ENCODE assay signal across 17 cellular contexts in the genomic region with DNA sequence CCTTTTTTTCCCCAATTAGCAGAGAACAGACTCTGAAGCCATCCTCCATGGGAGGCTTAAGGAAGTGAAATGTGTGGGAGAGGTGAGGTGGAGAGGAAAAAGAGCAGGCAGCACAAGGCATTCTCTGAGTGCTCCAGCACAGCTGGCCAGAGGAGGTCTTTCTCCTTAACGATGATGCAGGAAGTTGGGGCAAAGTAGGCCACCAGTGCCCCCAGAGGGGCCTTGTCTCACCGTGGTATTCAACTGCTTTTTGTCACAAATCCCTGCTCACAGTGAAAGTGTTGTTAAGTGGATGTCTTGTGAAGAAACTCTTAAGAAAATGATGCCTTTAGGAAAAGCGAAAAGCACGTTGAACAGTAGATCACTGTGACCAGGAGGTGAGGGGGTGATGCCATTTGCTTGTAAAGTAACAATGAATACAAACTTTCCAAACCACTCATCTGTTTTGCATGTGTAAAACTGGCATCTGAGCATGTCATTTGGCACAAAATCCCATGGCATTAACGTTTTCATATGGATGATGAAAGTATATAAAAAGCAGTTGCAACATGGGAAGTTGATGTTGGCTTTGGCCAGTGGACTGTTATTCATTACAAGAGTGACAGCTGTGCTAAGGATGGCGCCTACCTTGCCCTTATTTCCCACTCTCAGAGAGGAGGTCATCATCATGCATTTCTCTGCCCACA. TPM values are rescaled to one million over a fixed set of nuclear protein-coding genes. Genes with fewer than 3 reads are reported as not detected.
DNase-seq lines count a peak whose midpoint lies in the region; ATAC-seq and TF ChIP-seq lines count a peak whose summit lies in the region.
"Had no signal": no experiment of that assay in that cellular context is flagged by ENCODE, and none has a peak within 500 bp of the region (broad histone marks: within the 10 kb centered on the region; RNA-seq: fewer than 3 reads in every experiment).

No MANE protein-coding gene starts in this region.

- H3K36me3 Mint-ChIP-seq in T-helper 17 cell (ENCODE audit: low read depth) = no peaks in the 10 kb centered on the region

- H3K4me3 Mint-ChIP-seq in T-helper 17 cell = no peak overlapping the region
- H3K4me3 Mint-ChIP-seq: activated naive CD4-positive, alpha-beta T cell treated with anti-CD3 and anti-CD28 coated beads for 36 hours had no signal

- H3K36me3 ChIP-seq in BLaER1 (no peaks in the 10 kb centered on the region), MG63 (no peaks in the 10 kb centered on the region), osteoblast (ENCODE audit: insufficient read depth, low read length) (no peaks in the 10 kb centered on the region)
- H3K36me3 ChIP-seq: uterus had no signal

- DNase-seq in MG63 (peak; percentile 45), cardiac fibroblast (ENCODE audit: low read depth in 2 of 2) (peak; percentile 46 to 64), osteoblast (ENCODE audit: insufficient read length, low spot score, missing footprints) (peak; percentile 19), GM13977 (ENCODE audit: low spot score) (no peak), SIG-M5 treated with dmso at 0.1 percent for 504 hours (lab: John Stamatoyannopoulos, UW; ENCODE audit: unreplicated experiment) (no peak), T-helper 17 cell (no peak), NOMO-1 treated with DMSO at 0.1 percent for 48 hours (lab: John Stamatoyannopoulos, UW; ENCODE audit: unreplicated experiment) (no peak)
- DNase-seq: activated CD4-positive, alpha-beta T cell treated with anti-CD3 and anti-CD28 coated beads for 4 hours; activated naive CD4-positive, alpha-beta T cell treated with anti-CD3 and anti-CD28 coated beads for 36 hours; body of pancreas; NCI-H1092 treated with DMSO at 0.1 percent for 48 hours; Right ventricle myocardium superior; stimulated activated naive CD4-positive, alpha-beta T cell; uterus had no signal

- peaks cover 39% of the 10 kb centered on the region for H3K9me3 ChIP-seq in BLaER1
- peaks cover 6% of the 10 kb centered on the region; the same call in 1 of the 2 replicates for H3K9me3 ChIP-seq in MG63
- H3K9me3 ChIP-seq in osteoblast (ENCODE audit: low read depth, low read length) = no peaks in the 10 kb centered on the region
- no peaks in the 10 kb centered on the region for H3K9me3 ChIP-seq in T-helper 17 cell (ENCODE audit: control insufficient read depth, low read length, poor library complexity, severe bottlenecking)
- H3K9me3 ChIP-seq: body of pancreas, uterus had no signal

- H3K4me1 ChIP-seq in BLaER1 (peaks cover 28% of the 10 kb centered on the region), osteoblast (ENCODE audit: insufficient read depth, low read length) (peaks cover 16% of the 10 kb centered on the region)
- H3K4me1 ChIP-seq: body of pancreas, parathyroid adenoma, uterus had no signal

- ATAC-seq in T-helper 17 cell = no peak
- ATAC-seq: body of pancreas, left lobe of liver had no signal

- H2AFZ ChIP-seq in osteoblast (ENCODE audit: low read length) = peak overlapping the region; percentile 16
- H2AFZ ChIP-seq: parathyroid adenoma had no signal

- H3K27me3 ChIP-seq in BLaER1 = no peaks in the 10 kb centered on the region
- no peaks in the 10 kb centered on the region for H3K27me3 ChIP-seq in MG63
- no peaks in the 10 kb centered on the region for H3K27me3 ChIP-seq in osteoblast (ENCODE audit: insufficient read depth, low read length)
- H3K27me3 ChIP-seq: body of pancreas, uterus had no signal

- H3K27ac Mint-ChIP-seq in T-helper 17 cell = no peak overlapping the region
- H3K27ac Mint-ChIP-seq: activated naive CD4-positive, alpha-beta T cell treated with anti-CD3 and anti-CD28 coated beads for 36 hours had no signal

- in situ Hi-C loops in GM13977 (cut with MboI; ENCODE audit: low pct_unique_long_range_greater_than_20kb, low sequenced_read_pairs, unreplicated experiment) = no loop called here

- H3K4me1 Mint-ChIP-seq in T-helper 17 cell = no peaks in the 10 kb centered on the region

- H3K4me2 ChIP-seq in BLaER1 (peak overlapping the region; percentile 69), osteoblast (ENCODE audit: insufficient read depth, low read length) (peak overlapping the region; percentile 40)

- H4K20me1 ChIP-seq in BLaER1 (no peaks in the 10 kb centered on the region), osteoblast (ENCODE audit: insufficient read depth, low read length) (no peaks in the 10 kb centered on the region)

- H3K9ac ChIP-seq in BLaER1 = no peak overlapping the region; the same call in 1 of the 2 replicates
- H3K9ac ChIP-seq: parathyroid adenoma had no signal

- no peak overlapping the region for H3K4me3 ChIP-seq in BLaER1
- no peak overlapping the region for H3K4me3 ChIP-seq in MG63
- H3K4me3 ChIP-seq in cardiac fibroblast (replicated peaks in 1 of 2; ENCODE audit: low read depth in 2 of 2, low read length in 2 of 2) = no peak overlapping the region
- no peak overlapping the region for H3K4me3 ChIP-seq in osteoblast (ENCODE audit: insufficient read depth, low read length)
- H3K4me3 ChIP-seq: body of pancreas, uterus had no signal

- TF ChIP-seq CTCF in cardiac fibroblast (IDR thresholded peaks at IDR 0.05; ENCODE audit: low read depth, low read length) (no peak), osteoblast (IDR thresholded peaks at IDR 0.05; ENCODE audit: extremely low read depth, low read depth, low read length) (no peak), GM13977 (IDR thresholded peaks at IDR 0.05; ENCODE audit: extremely low read depth, insufficient read depth, missing control alignments) (no peak)

- H3K27ac ChIP-seq in BLaER1 (peak overlapping the region; percentile 52), osteoblast (ENCODE audit: low read depth, low read length) (peak overlapping the region; percentile 48)
- H3K27ac ChIP-seq: body of pancreas, parathyroid adenoma, uterus had no signal

- H3K27me3 Mint-ChIP-seq in T-helper 17 cell = no peaks in the 10 kb centered on the region

- no peaks in the 10 kb centered on the region for H3K79me2 ChIP-seq in osteoblast (ENCODE audit: insufficient read depth, low read length)
- H3K79me2 ChIP-seq: parathyroid adenoma had no signal

RNA-seq across cellular contexts. Expression of a gene that starts 49.2 kb away (rescaled TPM):
- 24.1 and 32.4 TPM in 2 replicates for total RNA-seq in MG63 (2014; rRNA removed; shearing (Covaris generic); ENCODE audit: low replicate concordance)
- total RNA-seq in osteoblast (121 and 136 TPM in 2 replicates), T-helper 17 cell (10 to 100 TPM; 45.1 to 48.9 TPM)

Comparison
In these comparisons a context has a peak if more than half of its experiments do, and no peak if none do; other contexts are left out.
1. DNase-seq: peak in MG63 (single experiment), cardiac fibroblast (2 of 2) and osteoblast (single experiment); none in GM13977 (single experiment), SIG-M5 treated with dmso at 0.1 percent for 504 hours (single experiment), T-helper 17 cell (0 of 3) and NOMO-1 treated with DMSO at 0.1 percent for 48 hours (single experiment).